1 cellular context compared by ENCODE assay signal in the genomic region with DNA sequence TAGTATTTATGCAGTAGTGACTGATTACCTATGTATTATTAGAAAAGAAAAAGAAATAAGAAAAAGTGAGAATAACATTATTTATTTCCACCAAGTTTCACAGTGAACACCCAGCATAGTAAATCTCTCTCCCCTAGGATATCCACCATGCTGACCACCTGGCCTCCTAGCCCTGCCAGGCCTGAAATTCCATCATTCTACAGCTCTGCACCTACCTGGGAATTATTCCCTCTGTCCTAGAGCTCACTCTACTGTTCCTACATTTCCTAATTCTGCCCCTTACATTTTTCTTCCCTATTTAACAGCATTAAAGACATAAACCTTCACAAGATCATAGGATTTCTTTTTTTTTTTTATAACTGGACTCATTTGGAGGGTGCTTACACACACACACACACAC.
TF ChIP-seq lines count a peak whose summit lies in the region.

No MANE protein-coding gene starts in this region.

TF ChIP-seq in H1, 55 proteins besides CTCF, POLR2A, EP300 and RAD21:
- no peak for TF ChIP-seq TBP (IDR thresholded peaks at IDR 0.05; ENCODE audit: low read depth, low read length)
- no peak for TF ChIP-seq RFX5 (IDR thresholded peaks at IDR 0.05; ENCODE audit: borderline replicate concordance, low read depth, low read length)
- TF ChIP-seq PHF8 (conservative IDR thresholded peaks at IDR 0.05; ENCODE audit: low read depth, low read length): no peak
- no peak for TF ChIP-seq TCF12 (IDR thresholded peaks at IDR 0.05; ENCODE audit: low read depth, low read length)
- TF ChIP-seq TAF1 (IDR thresholded peaks at IDR 0.05; ENCODE audit: low read depth, low read length): no peak
- no peak for TF ChIP-seq SRF (IDR thresholded peaks at IDR 0.05; ENCODE audit: low read depth, low read length)
- no peak for TF ChIP-seq BACH1 (IDR thresholded peaks at IDR 0.05; ENCODE audit: low read length)
- no peak for TF ChIP-seq RNF2 (IDR thresholded peaks at IDR 0.05; ENCODE audit: borderline replicate concordance, low read depth, low read length, missing control alignments, poor library complexity, severe bottlenecking)
- TF ChIP-seq JUN (IDR thresholded peaks at IDR 0.05; ENCODE audit: low read depth, low read length): no peak
- no peak for TF ChIP-seq RXRA (IDR thresholded peaks at IDR 0.05; ENCODE audit: insufficient read depth, low read depth, low read length)
- no peak for TF ChIP-seq SIX5 (IDR thresholded peaks at IDR 0.05; ENCODE audit: low read depth, low read length)
